ENCODE assay signal across 8 cellular contexts in genomic region chr2:219228745-219229374, GRCh38. TPM values are rescaled to one million over a fixed set of nuclear protein-coding genes. Genes with fewer than 3 reads are reported as not detected.
DNase-seq lines count a peak whose midpoint lies in the region; ATAC-seq lines count a peak whose summit lies in the region.

No MANE protein-coding gene starts in this region.

- DNase-seq in activated naive CD4-positive, alpha-beta T cell treated with anti-CD3 and anti-CD28 coated beads for 36 hours, result no peak
- DNase-seq in activated naive CD4-positive, alpha-beta T cell treated with Interleukin-2 at 50 U/mL for 16 hours, result no peak
- DNase-seq in activated CD8-positive, alpha-beta T cell treated with anti-CD3 and anti-CD28 coated beads, Interleukin-2, amount 10 ng/mL, durations not matched to agents 7 days and 5 days, result no peak
- DNase-seq in right cardiac atrium (peak in 1 of 3 donors; percentile 74), NOMO-1 treated with dmso at 0.1 percent for 144 hours (lab: John Stamatoyannopoulos, UW; ENCODE audit: unreplicated experiment) (no peak), germinal center (ENCODE audit: low spot score) (no peak)

- POLR2A ChIA-PET in activated CD8-positive, alpha-beta T cell treated with anti-CD3 and anti-CD28 coated beads, Interleukin-2, amount 10 ng/mL, durations not matched to agents 7 days and 5 days (lab: Charles Lee), result interaction anchor here (0.8 to 6.2 kb wide), 14 partner anchors 9 to 66 kb away, joined by 3 to 77 read pairs (median 10); partner anchors contain the start of genes ABCB6, CNPPD1, DNAJB2 and GLB1L

- H3K27ac Mint-ChIP-seq in activated naive CD4-positive, alpha-beta T cell treated with anti-CD3 and anti-CD28 coated beads for 36 hours, result peak overlapping the region; percentile 53
- H3K27ac Mint-ChIP-seq in activated CD8-positive, alpha-beta T cell treated with anti-CD3 and anti-CD28 coated beads, Interleukin-2, amount 10 ng/mL, durations not matched to agents 7 days and 5 days, result peak overlapping the region; percentile 67

- no peaks in the 10 kb centered on the region for H3K27me3 ChIP-seq in right cardiac atrium (ENCODE audit: control insufficient read depth, insufficient read depth)

- H3K9me3 Mint-ChIP-seq in activated naive CD4-positive, alpha-beta T cell treated with anti-CD3 and anti-CD28 coated beads for 36 hours, result no peaks in the 10 kb centered on the region
- H3K9me3 Mint-ChIP-seq in activated CD8-positive, alpha-beta T cell treated with anti-CD3 and anti-CD28 coated beads, Interleukin-2, amount 10 ng/mL, durations not matched to agents 7 days and 5 days (ENCODE audit: insufficient read depth), result no peaks in the 10 kb centered on the region

- CTCF ChIA-PET in activated naive CD4-positive, alpha-beta T cell treated with anti-CD3 and anti-CD28 coated beads for 36 hours (lab: Charles Lee), result interaction anchor here (0.8 to 2.2 kb wide), 7 partner anchors 10 to 67 kb away, joined by 3 to 8 read pairs (median 4); partner anchors contain the start of genes ABCB6, GLB1L and STK16
- CTCF ChIA-PET in activated CD8-positive, alpha-beta T cell treated with anti-CD3 and anti-CD28 coated beads, Interleukin-2, amount 10 ng/mL, durations not matched to agents 7 days and 5 days (lab: Charles Lee), result interaction anchor here (0.9 to 5.5 kb wide), 12 partner anchors 10 to 69 kb away, joined by 3 to 32 read pairs (median 6); partner anchors contain the start of genes GLB1L, STK16 and TUBA4B

- H3K4me3 ChIP-seq in right cardiac atrium (ENCODE audit: low read length), result peak overlapping the region; percentile 68
- H3K4me3 ChIP-seq in skin epidermis, result peak overlapping the region; percentile 60 to 87 (median 75)

- H3K27ac ChIP-seq in right cardiac atrium (ENCODE audit: low read length), result peak overlapping the region; percentile 94
- H3K27ac ChIP-seq in skin epidermis, result peak overlapping the region; percentile 73 to 96 (median 95)

- peaks cover 43% of the 10 kb centered on the region for H3K36me3 Mint-ChIP-seq in activated naive CD4-positive, alpha-beta T cell treated with anti-CD3 and anti-CD28 coated beads for 36 hours (ENCODE audit: low read depth)
- peaks cover 65% of the 10 kb centered on the region for H3K36me3 Mint-ChIP-seq in activated CD8-positive, alpha-beta T cell treated with anti-CD3 and anti-CD28 coated beads, Interleukin-2, amount 10 ng/mL, durations not matched to agents 7 days and 5 days (ENCODE audit: low read depth)

- H3K4me3 Mint-ChIP-seq in activated naive CD4-positive, alpha-beta T cell treated with anti-CD3 and anti-CD28 coated beads for 36 hours, result peak overlapping the region; percentile 96
- H3K4me3 Mint-ChIP-seq in activated CD8-positive, alpha-beta T cell treated with anti-CD3 and anti-CD28 coated beads, Interleukin-2, amount 10 ng/mL, durations not matched to agents 7 days and 5 days, result peak overlapping the region; percentile 100

- ATAC-seq in HG03095 (IDR thresholded peaks at IDR 0.05; ENCODE audit: unreplicated experiment) (peak; percentile 40), right cardiac atrium (peak; percentile 76 to 77)
- peak; percentile 26 for ATAC-seq in activated CD8-positive, alpha-beta T cell treated with anti-CD3 and anti-CD28 coated beads, Interleukin-2, amount 10 ng/mL, durations not matched to agents 7 days and 5 days

- no peaks in the 10 kb centered on the region for H3K9me3 ChIP-seq in right cardiac atrium (ENCODE audit: control insufficient read depth, low read length)

- H3K4me1 ChIP-seq in right cardiac atrium (ENCODE audit: control insufficient read depth, insufficient read depth, low read length), result peaks cover 9% of the 10 kb centered on the region

- H3K27me3 Mint-ChIP-seq in activated naive CD4-positive, alpha-beta T cell treated with anti-CD3 and anti-CD28 coated beads for 36 hours (ENCODE audit: low read depth), result no peaks in the 10 kb centered on the region
- H3K27me3 Mint-ChIP-seq in activated CD8-positive, alpha-beta T cell treated with anti-CD3 and anti-CD28 coated beads, Interleukin-2, amount 10 ng/mL, durations not matched to agents 7 days and 5 days (ENCODE audit: low read depth), result no peaks in the 10 kb centered on the region

- peaks cover 44% of the 10 kb centered on the region for H3K4me1 Mint-ChIP-seq in activated naive CD4-positive, alpha-beta T cell treated with anti-CD3 and anti-CD28 coated beads for 36 hours (ENCODE audit: low read depth)
- H3K4me1 Mint-ChIP-seq in activated CD8-positive, alpha-beta T cell treated with anti-CD3 and anti-CD28 coated beads, Interleukin-2, amount 10 ng/mL, durations not matched to agents 7 days and 5 days (ENCODE audit: low read depth), result peaks cover 59% of the 10 kb centered on the region

- intact Hi-C loops in activated naive CD4-positive, alpha-beta T cell treated with anti-CD3 and anti-CD28 coated beads for 36 hours (cut with micrococcal nuclease), result loop anchor here (1.0 to 10.0 kb wide), 12 partner anchors 11 to 661 kb away; partner anchors contain the start of genes ABCB6, CNOT9, DNAJB2 and GLB1L
- intact Hi-C loops in right cardiac atrium (cut with DNase I), result no loop called here

- 4% methylated on average over 33 of the region's 33 CpGs for WGBS in right cardiac atrium

RNA-seq across cellular contexts. Expression of gene ATG9A, which starts 0.6 kb away (rescaled TPM):
- total RNA-seq in activated naive CD4-positive, alpha-beta T cell treated with anti-CD3 and anti-CD28 coated beads for 36 hours, result 10 to 100 TPM; 26.0 to 27.7 TPM
- 10 to 100 TPM; 51.7 to 53.8 TPM for total RNA-seq in activated CD8-positive, alpha-beta T cell treated with anti-CD3 and anti-CD28 coated beads, Interleukin-2, amount 10 ng/mL, durations not matched to agents 7 days and 5 days
- 10 to 100 TPM; 69.2 to 78.5 (median 77.3) TPM for total RNA-seq in right cardiac atrium
- polyA plus RNA-seq in right cardiac atrium, result 43.1 TPM

RNA-seq across cellular contexts. Expression of gene ANKZF1, which starts 0.7 kb away (rescaled TPM):
- 10 to 100 TPM; 87.7 to 88.5 TPM for total RNA-seq in activated naive CD4-positive, alpha-beta T cell treated with anti-CD3 and anti-CD28 coated beads for 36 hours
- 100 to 1,000 TPM; 106 to 114 TPM for total RNA-seq in activated CD8-positive, alpha-beta T cell treated with anti-CD3 and anti-CD28 coated beads, Interleukin-2, amount 10 ng/mL, durations not matched to agents 7 days and 5 days
- total RNA-seq in right cardiac atrium, result 10 to 100 TPM; 14.9 to 32.0 (median 27.2) TPM
- 20.1 TPM for polyA plus RNA-seq in right cardiac atrium

RNA-seq across cellular contexts. Expression of gene ABCB6, which starts 10.1 kb away (rescaled TPM):
- 1 to 10 TPM; 7.0 to 7.5 TPM for total RNA-seq in activated naive CD4-positive, alpha-beta T cell treated with anti-CD3 and anti-CD28 coated beads for 36 hours
- 10 to 100 TPM; 11.6 to 11.9 TPM for total RNA-seq in activated CD8-positive, alpha-beta T cell treated with anti-CD3 and anti-CD28 coated beads, Interleukin-2, amount 10 ng/mL, durations not matched to agents 7 days and 5 days
- 10 to 100 TPM; 19.4 to 30.5 (median 23.5) TPM for total RNA-seq in right cardiac atrium
- 23.4 TPM for polyA plus RNA-seq in right cardiac atrium

RNA-seq across cellular contexts. Expression of gene GLB1L, which starts 16.4 kb away (rescaled TPM):
- 1 to 10 TPM; 2.1 TPM for total RNA-seq in activated naive CD4-positive, alpha-beta T cell treated with anti-CD3 and anti-CD28 coated beads for 36 hours
- 1 to 10 TPM; 3.4 to 4.0 TPM for total RNA-seq in activated CD8-positive, alpha-beta T cell treated with anti-CD3 and anti-CD28 coated beads, Interleukin-2, amount 10 ng/mL, durations not matched to agents 7 days and 5 days
- 1 to 10 TPM; 2.7 to 3.8 (median 3.3) TPM for total RNA-seq in right cardiac atrium
- 3.1 TPM for polyA plus RNA-seq in right cardiac atrium

RNA-seq across cellular contexts. Expression of gene STK16, which starts 16.4 kb away (rescaled TPM):
- total RNA-seq in activated naive CD4-positive, alpha-beta T cell treated with anti-CD3 and anti-CD28 coated beads for 36 hours, result 10 to 100 TPM; 33.7 to 35.5 TPM
- 10 to 100 TPM; 31.2 to 31.5 TPM for total RNA-seq in activated CD8-positive, alpha-beta T cell treated with anti-CD3 and anti-CD28 coated beads, Interleukin-2, amount 10 ng/mL, durations not matched to agents 7 days and 5 days
- 10 to 100 TPM; 17.5 to 19.7 (median 19.3) TPM for total RNA-seq in right cardiac atrium
- polyA plus RNA-seq in right cardiac atrium, result 22.2 TPM

Comparison
In these comparisons a context has a peak if more than half of its experiments do, and no peak if none do; other contexts are left out.
1. ATAC-seq: peak in every context shown above with its lines; median percentile 76 in right cardiac atrium; 40 in HG03095; 26 in activated CD8-positive, alpha-beta T cell treated with anti-CD3 and anti-CD28 coated beads, Interleukin-2, amount 10 ng/mL, durations not matched to agents 7 days and 5 days.